ENCODE assay signal across 28 cellular contexts in genomic region chr6:335146-335545, GRCh38. TPM values are rescaled to one million over a fixed set of nuclear protein-coding genes. Genes with fewer than 3 reads are reported as not detected.
"Had no signal": no experiment of that assay in that cellular context is flagged by ENCODE, and none has a peak within 500 bp of the region (broad histone marks: within the 10 kb centered on the region; RNA-seq: fewer than 3 reads in every experiment).

No MANE protein-coding gene starts in this region.

- H3K9me3 ChIP-seq: colonic mucosa, esophagus muscularis mucosa, prostate gland, sigmoid colon, testis, tibial artery had no signal

- H3K4me3 ChIP-seq: colonic mucosa, esophagus muscularis mucosa, neural progenitor cell, prostate gland, sigmoid colon, testis, tibial artery had no signal

- H3K79me2 ChIP-seq: parathyroid adenoma had no signal

- H3K36me3 Mint-ChIP-seq: immature natural killer cell; naive thymus-derived CD4-positive, alpha-beta T cell; neural progenitor cell; type B pancreatic cell had no signal

- H3K4me3 Mint-ChIP-seq: naive thymus-derived CD4-positive, alpha-beta T cell; nephron; neural progenitor cell; stimulated activated memory B cell treated with anti-CD40 and anti-IgM and Interleukin-4, amounts not matched to agents 10 μg/mL and 1 μg/mL and 100 μg/mL, for 72 hours; type B pancreatic cell had no signal

- H3K4me1 ChIP-seq: colonic mucosa, foreskin keratinocyte, neural progenitor cell, parathyroid adenoma, prostate gland, testis, tibial artery had no signal

- ATAC-seq: foreskin keratinocyte; left colon; naive thymus-derived CD4-positive, alpha-beta T cell; stimulated activated memory B cell treated with anti-CD40 and anti-IgM and Interleukin-4, amounts not matched to agents 10 μg/mL and 1 μg/mL and 100 μg/mL, for 72 hours; stimulated activated naive CD8-positive, alpha-beta T cell treated with anti-CD3 and anti-CD28 coated beads, Interleukin-15, Interleukin-2, amounts not matched to agents 100 U/mL and 50 U/mL, for 24 hours had no signal

- H3K9me3 Mint-ChIP-seq: immature natural killer cell; naive thymus-derived CD4-positive, alpha-beta T cell; stimulated activated memory B cell treated with anti-CD40 and anti-IgM and Interleukin-4, amounts not matched to agents 10 μg/mL and 1 μg/mL and 100 μg/mL, for 72 hours; type B pancreatic cell had no signal

- H3K27me3 Mint-ChIP-seq: naive thymus-derived CD4-positive, alpha-beta T cell; stimulated activated memory B cell treated with anti-CD40 and anti-IgM and Interleukin-4, amounts not matched to agents 10 μg/mL and 1 μg/mL and 100 μg/mL, for 72 hours; type B pancreatic cell had no signal

- H3K36me3 ChIP-seq: colonic mucosa, esophagus muscularis mucosa, neural progenitor cell, prostate gland, sigmoid colon, tibial artery had no signal

- H3K4me2 ChIP-seq: neural progenitor cell had no signal

- H3K9ac ChIP-seq: neural progenitor cell, parathyroid adenoma had no signal

- DNase-seq: colonic mucosa; dermis blood vessel endothelial cell; effector memory CD4-positive, alpha-beta T cell; foreskin keratinocyte; glutamatergic neuron; hypothalamus; immature natural killer cell; islet precursor cell; kidney glomerular epithelial cell; left colon; mesenchymal stem cell; midbrain; naive thymus-derived CD4-positive, alpha-beta T cell; stimulated activated CD4-positive, alpha-beta T cell treated with anti-CD3 and anti-CD28 coated beads, Interleukin-4, amount 100 ng/mL, for 4 hours; stimulated activated naive CD8-positive, alpha-beta T cell treated with anti-CD3 and anti-CD28 coated beads, Interleukin-15, Interleukin-2, amounts not matched to agents 100 U/mL and 50 U/mL, for 24 hours; substantia nigra; testis had no signal

- H3K27ac ChIP-seq: colonic mucosa, esophagus muscularis mucosa, foreskin keratinocyte, neural progenitor cell, parathyroid adenoma, prostate gland, sigmoid colon, testis, tibial artery had no signal

- H3K27me3 ChIP-seq: colonic mucosa, foreskin keratinocyte, neural progenitor cell, sigmoid colon, testis, tibial artery had no signal

- H2AFZ ChIP-seq: neural progenitor cell, parathyroid adenoma had no signal

- H3K27ac Mint-ChIP-seq: nephron, neural progenitor cell, type B pancreatic cell had no signal

RNA-seq across cellular contexts. Expression of gene IRF4, which starts 56.4 kb away (rescaled TPM):
- total RNA-seq: dermis blood vessel endothelial cell, endothelial cell of umbilical vein, foreskin keratinocyte, lung microvascular endothelial cell had no signal
- polyA plus RNA-seq: endothelial cell of umbilical vein, foreskin keratinocyte had no signal
